1 cellular context compared by ENCODE assay signal in genomic region chrX:54483946-54484345, GRCh38.
TF ChIP-seq lines count a peak whose summit lies in the region.

No MANE protein-coding gene starts in this region.

TF ChIP-seq in endothelial cell of umbilical vein, 7 proteins besides CTCF, POLR2A, EP300 and RAD21 (continued from another document):
- no peak for TF ChIP-seq MYC (IDR thresholded peaks at IDR 0.05; ENCODE audit: low read depth, low read length)
- no peak for TF ChIP-seq EZH2 (IDR thresholded peaks at IDR 0.05; ENCODE audit: borderline replicate concordance, low read depth, low read length, severe bottlenecking)
- TF ChIP-seq POLR2AphosphoS5 (IDR thresholded peaks at IDR 0.05; ENCODE audit: insufficient read depth, low read depth, low read length), result no peak
- no peak for TF ChIP-seq GATA2 (IDR thresholded peaks at IDR 0.05; ENCODE audit: insufficient read depth, insufficient read length, low read depth, low read length)
- no peak for TF ChIP-seq FOS (IDR thresholded peaks at IDR 0.05; ENCODE audit: borderline replicate concordance, insufficient read depth, low read length)
- no peak for TF ChIP-seq JUN (IDR thresholded peaks at IDR 0.05; ENCODE audit: borderline replicate concordance, insufficient read depth, insufficient read length, low read depth)
TF ChIP-seq in endothelial cell of umbilical vein: peak in this region for 0.
